1 cellular context compared by ENCODE assay signal in the genomic region with DNA sequence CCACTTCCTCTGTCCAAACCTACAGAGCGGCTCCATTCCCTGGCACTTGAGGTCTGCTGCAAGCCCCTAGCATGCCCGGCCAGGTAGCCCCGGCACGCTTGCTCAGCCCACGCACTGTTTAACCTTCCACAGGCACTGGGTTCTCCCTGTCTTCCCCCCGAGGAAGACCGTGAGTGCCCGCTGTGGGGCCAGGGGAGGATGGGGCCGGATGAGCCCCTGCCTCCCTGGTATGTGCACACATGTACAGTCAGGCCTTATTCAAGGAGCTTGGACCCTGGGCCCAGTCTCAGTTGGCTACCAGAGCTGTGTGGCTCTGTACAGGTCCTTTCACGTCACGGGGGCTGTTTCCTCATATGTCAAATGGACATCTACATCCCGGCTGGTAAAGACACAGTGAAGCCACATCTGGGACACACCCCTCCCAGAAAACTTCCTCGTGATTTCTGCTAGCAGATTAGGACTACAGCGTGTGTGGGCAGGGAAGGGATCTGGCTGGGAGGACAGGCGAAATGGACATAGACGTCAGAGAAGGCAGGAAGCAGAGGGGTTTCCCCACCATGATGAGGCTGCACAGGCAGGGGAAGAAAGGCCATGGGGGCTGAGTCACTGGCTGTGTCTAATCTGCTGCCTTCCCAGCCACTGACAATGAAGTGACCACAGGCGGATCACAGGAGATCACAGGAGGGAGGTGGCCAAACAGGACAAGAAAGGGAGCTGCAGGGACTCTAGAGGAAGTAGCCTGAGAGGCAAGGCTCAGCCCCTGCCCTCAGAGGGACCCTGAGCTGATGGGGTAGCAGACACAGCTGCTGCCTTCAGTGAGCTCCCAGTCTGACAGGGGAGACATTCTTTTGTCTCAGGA.
TF ChIP-seq lines count a peak whose summit lies in the region.

No MANE protein-coding gene starts in this region.

TF ChIP-seq in K562, 482 proteins besides CTCF, POLR2A, EP300 and RAD21 (continued from another document and continues in another):
- TF ChIP-seq BCLAF1 (IDR thresholded peaks at IDR 0.05; ENCODE audit: borderline replicate concordance in 1 of 2, control insufficient read depth in 1 of 2, low read depth in 2 of 2, low read length in 1 of 2) (0 out of 4 replicates have a peak, but pooled peaks of 1 of the 2 experiments have one; percentile 57), E2F3 (CRISPR knock-in tag; IDR thresholded peaks at IDR 0.05) (peak; percentile 63; the same call in 1 of the 2 replicates), ZNF143 (CRISPR knock-in tag; IDR thresholded peaks at IDR 0.05) (no peak), RBM14 (IDR thresholded peaks at IDR 0.05; ENCODE audit: borderline replicate concordance, insufficient read depth, low read depth, low read length) (no peak), HLTF (IDR thresholded peaks at IDR 0.05) (no peak), ZNF347 (CRISPR knock-in tag; IDR thresholded peaks at IDR 0.05; ENCODE audit: low read depth) (peak; percentile 20; the same call in 1 of the 2 replicates), ZBTB1 (CRISPR knock-in tag; IDR thresholded peaks at IDR 0.05; ENCODE audit: borderline replicate concordance, low read depth) (no peak), FUS (optimal IDR thresholded peaks at IDR 0.05; ENCODE audit: low read depth, low read length) (no peak), SAFB2 (IDR thresholded peaks at IDR 0.05; ENCODE audit: borderline replicate concordance, low read depth, low read length, severe bottlenecking) (no peak), TFE3 (CRISPR knock-in tag; IDR thresholded peaks at IDR 0.05) (no peak; the same call in 1 of the 2 replicates), NFATC3 (IDR thresholded peaks at IDR 0.05) (peak; percentile 72; the same call in 1 of the 2 replicates), CAMTA2 (CRISPR knock-in tag; conservative IDR thresholded peaks at IDR 0.05) (no peak), ELF2 (CRISPR knock-in tag; IDR thresholded peaks at IDR 0.05) (peak; percentile 69; the same call in 1 of the 2 replicates), FOXA1 (IDR thresholded peaks at IDR 0.05; ENCODE audit: borderline replicate concordance) (no peak), SP2 (IDR thresholded peaks at IDR 0.05; ENCODE audit: extremely low read depth, low read depth, low read length, poor library complexity, severe bottlenecking) (no peak), TOE1 (IDR thresholded peaks at IDR 0.05; ENCODE audit: borderline replicate concordance) (peak; percentile 92), TOE1 (CRISPR knock-in tag; IDR thresholded peaks at IDR 0.05; ENCODE audit: borderline replicate concordance, low read depth) (0 out of 2 replicates have a peak, but pooled peaks have one; percentile 31), MECOM (CRISPR knock-in tag; IDR thresholded peaks at IDR 0.05) (peak; percentile 40; the same call in 1 of the 2 replicates), THRAP3 (IDR thresholded peaks at IDR 0.05; ENCODE audit: borderline replicate concordance) (no peak), ZMIZ1 (IDR thresholded peaks at IDR 0.05; ENCODE audit: low read depth in 2 of 2, low read length in 2 of 2) (peak in 1 of 2 experiments; percentile 78; a peak in 2 of 4 replicates), PRMT5 (CRISPR knock-in tag; IDR thresholded peaks at IDR 0.05) (no peak), ZBTB7A (IDR thresholded peaks at IDR 0.05; ENCODE audit: borderline replicate concordance, control insufficient read depth, low read depth, low read length) (peak; percentile 88; the same call in 1 of the 2 replicates), SNIP1 (IDR thresholded peaks at IDR 0.05; ENCODE audit: low read depth) (no peak), KLF13 (tag; IDR thresholded peaks at IDR 0.05; ENCODE audit: borderline replicate concordance, low read depth) (peak; percentile 69; the same call in 1 of the 2 replicates), ETV1 (tag; conservative IDR thresholded peaks at IDR 0.05; ENCODE audit: low read depth) (peak; percentile 92), CBX8 (IDR thresholded peaks at IDR 0.05; ENCODE audit: borderline replicate concordance, extremely low read depth, low read depth, low read length, poor library complexity, severe bottlenecking) (no peak), BHLHE40 (IDR thresholded peaks at IDR 0.05; ENCODE audit: low read length) (peak; percentile 75), EWSR1 (IDR thresholded peaks at IDR 0.05; ENCODE audit: borderline replicate concordance, low read depth, partially characterized antibody) (no peak), THAP12 (CRISPR knock-in tag; IDR thresholded peaks at IDR 0.05) (no peak), GATAD2A (IDR thresholded peaks at IDR 0.05) (peak; percentile 86), SETDB1 (IDR thresholded peaks at IDR 0.05; ENCODE audit: low read length) (peak; percentile 45), HCFC1 (IDR thresholded peaks at IDR 0.05; ENCODE audit: low read depth, low read length) (0 out of 2 replicates have a peak, but pooled peaks have one; percentile 33), ID3 (CRISPR knock-in tag; IDR thresholded peaks at IDR 0.05) (no peak), ID3 (tag; IDR thresholded peaks at IDR 0.05) (0 out of 2 replicates have a peak, but pooled peaks have one; percentile 9), ELF1 (tag; IDR thresholded peaks at IDR 0.05) (peak; percentile 72), ZNF785 (CRISPR knock-in tag; IDR thresholded peaks at IDR 0.05) (no peak), ZNF408 (CRISPR knock-in tag; IDR thresholded peaks at IDR 0.05; ENCODE audit: low read depth) (no peak), JUND (IDR thresholded peaks at IDR 0.05; ENCODE audit: borderline replicate concordance, low read depth, low read length) (peak; percentile 97), JUND (tag; IDR thresholded peaks at IDR 0.05; ENCODE audit: borderline replicate concordance, low read depth, low read length) (peak; percentile 96; the same call in 2 of the 3 replicates), ZNF707 (CRISPR knock-in tag; conservative IDR thresholded peaks at IDR 0.05) (no peak), CLOCK (CRISPR knock-in tag; IDR thresholded peaks at IDR 0.05; ENCODE audit: borderline replicate concordance) (no peak), CBX5 (IDR thresholded peaks at IDR 0.05; ENCODE audit: borderline replicate concordance, low read depth) (peak; percentile 90), POLR3G (IDR thresholded peaks at IDR 0.05; ENCODE audit: extremely low read depth, insufficient read length, insufficient replicate concordance) (no peak), MCM2 (IDR thresholded peaks at IDR 0.05; ENCODE audit: low read depth) (no peak), ILF3 (IDR thresholded peaks at IDR 0.05; ENCODE audit: borderline replicate concordance) (no peak), EP400 (IDR thresholded peaks at IDR 0.05) (peak; percentile 84), CREB1 (IDR thresholded peaks at IDR 0.05) (peak; percentile 58), CREB1 (CRISPR knock-in tag; IDR thresholded peaks at IDR 0.05) (peak; percentile 89)
- TF ChIP-seq, protein P1, sequence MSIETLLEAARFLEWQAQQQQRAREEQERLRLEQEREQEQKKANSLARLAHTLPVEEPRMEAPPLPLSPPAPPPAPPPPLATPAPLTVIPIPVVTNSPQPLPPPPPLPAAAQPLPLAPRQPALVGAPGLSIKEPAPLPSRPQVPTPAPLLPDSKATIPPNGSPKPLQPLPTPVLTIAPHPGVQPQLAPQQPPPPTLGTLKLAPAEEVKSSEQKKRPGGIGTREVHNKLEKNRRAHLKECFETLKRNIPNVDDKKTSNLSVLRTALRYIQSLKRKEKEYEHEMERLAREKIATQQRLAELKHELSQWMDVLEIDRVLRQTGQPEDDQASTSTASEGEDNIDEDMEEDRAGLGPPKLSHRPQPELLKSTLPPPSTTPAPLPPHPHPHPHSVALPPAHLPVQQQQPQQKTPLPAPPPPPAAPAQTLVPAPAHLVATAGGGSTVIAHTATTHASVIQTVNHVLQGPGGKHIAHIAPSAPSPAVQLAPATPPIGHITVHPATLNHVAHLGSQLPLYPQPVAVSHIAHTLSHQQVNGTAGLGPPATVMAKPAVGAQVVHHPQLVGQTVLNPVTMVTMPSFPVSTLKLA (conservative IDR thresholded peaks at IDR 0.05), result peak; percentile 88 to 95
